Comparison of ENCODE assay signal across 17 cellular contexts in the genomic region with DNA sequence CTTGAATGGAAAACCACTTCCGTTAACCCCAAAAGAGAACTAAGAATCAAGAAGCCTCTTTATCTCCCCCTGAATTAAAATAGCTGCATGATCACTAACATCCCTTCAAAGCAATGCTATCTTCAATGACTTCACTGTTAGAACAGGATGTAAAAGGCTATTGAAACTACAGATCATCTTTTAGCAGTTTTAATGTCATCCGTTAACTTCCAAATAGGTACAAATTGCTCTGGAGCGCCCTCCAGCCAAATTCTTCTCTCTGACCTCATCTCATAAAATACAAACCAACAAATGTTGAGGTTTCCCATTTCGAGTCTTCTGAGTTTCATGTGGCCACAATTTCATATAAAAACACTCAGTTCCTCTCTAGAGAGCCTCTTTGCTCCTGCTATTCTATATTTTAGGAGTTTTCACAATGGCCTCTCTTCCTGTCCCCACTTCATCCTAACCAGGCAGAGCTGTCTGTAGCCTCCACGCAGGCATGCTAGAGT. TPM values are rescaled to one million over a fixed set of nuclear protein-coding genes. Genes with fewer than 3 reads are reported as not detected.
DNase-seq lines count a peak whose midpoint lies in the region; ATAC-seq, FAIRE-seq and TF ChIP-seq lines count a peak whose summit lies in the region.
"Had no signal": no experiment of that assay in that cellular context is flagged by ENCODE, and none has a peak within 500 bp of the region (broad histone marks: within the 10 kb centered on the region; RNA-seq: fewer than 3 reads in every experiment).

No MANE protein-coding gene starts in this region.

- peaks cover 12% of the 10 kb centered on the region for H3K4me1 ChIP-seq in smooth muscle cell (ENCODE audit: low read depth)

- H3K27me3 Mint-ChIP-seq in activated T-cell treated with anti-CD3 and anti-CD28 coated beads, Interleukin-2, amount 50 U/mL, for 72 hours (ENCODE audit: low read depth), result peaks cover 31% of the 10 kb centered on the region
- H3K27me3 Mint-ChIP-seq in activated naive CD8-positive, alpha-beta T cell treated with anti-CD3 and anti-CD28 coated beads, Interleukin-2, amount 50 U/mL, for 24 hours, result peaks cover 19% of the 10 kb centered on the region

- H3F3A ChIP-seq in smooth muscle cell (ENCODE audit: low read depth), result peaks cover 7% of the 10 kb centered on the region

- no peaks in the 10 kb centered on the region for H3K79me2 ChIP-seq in smooth muscle cell (ENCODE audit: low read depth)

- H3K36me3 ChIP-seq in smooth muscle cell (ENCODE audit: low read depth), result no peaks in the 10 kb centered on the region
- H3K36me3 ChIP-seq: cardiac muscle cell had no signal

- H3K4me3 Mint-ChIP-seq in activated T-cell treated with anti-CD3 and anti-CD28 coated beads, Interleukin-2, amount 50 U/mL, for 72 hours, result peak overlapping the region; percentile 13 to 46
- H3K4me3 Mint-ChIP-seq in activated naive CD8-positive, alpha-beta T cell treated with anti-CD3 and anti-CD28 coated beads, Interleukin-2, amount 50 U/mL, for 24 hours, result no peak overlapping the region
- H3K4me3 Mint-ChIP-seq: activated T-helper 1 cell treated with anti-CD3 and anti-CD28 coated beads, Interleukin-12 subunit alpha, Interleukin-12 subunit beta, Interleukin-2, Interleukin-4 antibody, amounts not matched to agents 30 ng/mL and 10 ng/mL and 1 ng/mL, durations not matched to agents 14 hours and 24 hours and 36 hours had no signal

- H3K27ac ChIP-seq in smooth muscle cell (ENCODE audit: low read depth), result peak overlapping the region; percentile 46
- H3K27ac ChIP-seq: A549, cardiac muscle cell, epithelial cell of prostate had no signal

- no peak for FAIRE-seq in D721Med (lab: Jason Lieb, UNC)
- FAIRE-seq: A549 had no signal

- 49% methylated on average over 5 of the region's 5 CpGs for WGBS in smooth muscle cell (ENCODE audit: low lambda C conversion rate)

- no peaks in the 10 kb centered on the region for H3K9me3 Mint-ChIP-seq in activated T-cell treated with anti-CD3 and anti-CD28 coated beads, Interleukin-2, amount 50 U/mL, for 72 hours
- no peaks in the 10 kb centered on the region for H3K9me3 Mint-ChIP-seq in activated naive CD8-positive, alpha-beta T cell treated with anti-CD3 and anti-CD28 coated beads, Interleukin-2, amount 50 U/mL, for 24 hours
- H3K9me3 Mint-ChIP-seq: activated T-helper 1 cell treated with anti-CD3 and anti-CD28 coated beads, Interleukin-12 subunit alpha, Interleukin-12 subunit beta, Interleukin-2, Interleukin-4 antibody, amounts not matched to agents 30 ng/mL and 10 ng/mL and 1 ng/mL, durations not matched to agents 14 hours and 24 hours and 36 hours had no signal

- no peak overlapping the region for H3K9ac ChIP-seq in smooth muscle cell (ENCODE audit: low read depth)

- no peaks in the 10 kb centered on the region for H3K9me3 ChIP-seq in smooth muscle cell (replicated peaks; ENCODE audit: low read depth)
- H3K9me3 ChIP-seq: A549 had no signal

- TF ChIP-seq CTCF in smooth muscle cell (IDR thresholded peaks at IDR 0.05; ENCODE audit: borderline replicate concordance, insufficient read depth, poor library complexity, severe bottlenecking) (no peak), D721Med (IDR thresholded peaks at IDR 0.05; ENCODE audit: insufficient read depth, missing control alignments) (no peak)

- H3K27me3 ChIP-seq in smooth muscle cell (ENCODE audit: low read depth), result no peaks in the 10 kb centered on the region
- H3K27me3 ChIP-seq: cardiac muscle cell had no signal

- H2AFZ ChIP-seq in smooth muscle cell (ENCODE audit: low read depth), result no peak overlapping the region

- H3K4me2 ChIP-seq in smooth muscle cell, result peak overlapping the region; percentile 50
- H3K4me2 ChIP-seq: A549 had no signal

- peak; percentile 35 to 39 for ATAC-seq in activated T-cell treated with anti-CD3 and anti-CD28 coated beads, Interleukin-2, amount 50 U/mL, for 72 hours (replicated peaks in 1 of 2)
- peak; percentile 37 for ATAC-seq in HG03097 (IDR thresholded peaks at IDR 0.05; ENCODE audit: low FRiP score, unreplicated experiment)
- ATAC-seq in activated naive CD8-positive, alpha-beta T cell treated with anti-CD3 and anti-CD28 coated beads, Interleukin-2, amount 50 U/mL, for 24 hours, result peak; percentile 21
- ATAC-seq: A549 had no signal

- H3K36me3 Mint-ChIP-seq in activated T-cell treated with anti-CD3 and anti-CD28 coated beads, Interleukin-2, amount 50 U/mL, for 72 hours (ENCODE audit: insufficient read depth in 2 of 2), result no peaks in the 10 kb centered on the region
- no peaks in the 10 kb centered on the region for H3K36me3 Mint-ChIP-seq in activated naive CD8-positive, alpha-beta T cell treated with anti-CD3 and anti-CD28 coated beads, Interleukin-2, amount 50 U/mL, for 24 hours (ENCODE audit: low read depth)

- no peak overlapping the region for H3K27ac Mint-ChIP-seq in activated T-cell treated with anti-CD3 and anti-CD28 coated beads, Interleukin-2, amount 50 U/mL, for 72 hours
- no peak overlapping the region for H3K27ac Mint-ChIP-seq in activated naive CD8-positive, alpha-beta T cell treated with anti-CD3 and anti-CD28 coated beads, Interleukin-2, amount 50 U/mL, for 24 hours
- H3K27ac Mint-ChIP-seq: activated T-helper 1 cell treated with anti-CD3 and anti-CD28 coated beads, Interleukin-12 subunit alpha, Interleukin-12 subunit beta, Interleukin-2, Interleukin-4 antibody, amounts not matched to agents 30 ng/mL and 10 ng/mL and 1 ng/mL, durations not matched to agents 14 hours and 24 hours and 36 hours had no signal

- peaks cover 49% of the 10 kb centered on the region for H3K4me1 Mint-ChIP-seq in activated T-cell treated with anti-CD3 and anti-CD28 coated beads, Interleukin-2, amount 50 U/mL, for 72 hours (ENCODE audit: low read depth)
- H3K4me1 Mint-ChIP-seq in activated naive CD8-positive, alpha-beta T cell treated with anti-CD3 and anti-CD28 coated beads, Interleukin-2, amount 50 U/mL, for 24 hours, result peaks cover 12% of the 10 kb centered on the region

- H4K20me1 ChIP-seq in smooth muscle cell (ENCODE audit: low read depth), result no peaks in the 10 kb centered on the region

- no peak for DNase-seq in activated T-cell treated with anti-CD3 and anti-CD28 coated beads, Interleukin-2, amount 50 U/mL, for 72 hours
- DNase-seq in activated T-cell treated with anti-CD3 and anti-CD28 coated beads for 4 hours (no peak), smooth muscle cell (lab: John Stamatoyannopoulos, UW; ENCODE audit: unreplicated experiment) (no peak), D721Med (ENCODE audit: insufficient read length, low spot score) (no peak), NCI-H1930 (lab: John Stamatoyannopoulos, UW) (no peak)
- no peak for DNase-seq in activated naive CD8-positive, alpha-beta T cell treated with anti-CD3 and anti-CD28 coated beads, Interleukin-2, amount 50 U/mL, for 24 hours
- DNase-seq in effector CD8-positive, alpha-beta T cell (lab: John Stamatoyannopoulos, UW), result no peak
- DNase-seq: KG1, NCI-H2029 treated with DMSO at 0.1 percent for 48 hours, SW 1271 had no signal

- no peak overlapping the region for H3K4me3 ChIP-seq in smooth muscle cell
- H3K4me3 ChIP-seq: A549, cardiac muscle cell, lung had no signal

RNA-seq across cellular contexts. Expression of gene B4GALT6, which starts 38.0 kb away (rescaled TPM):
- 1 to 10 TPM; 2.8 to 5.0 TPM for total RNA-seq in activated T-cell treated with anti-CD3 and anti-CD28 coated beads, Interleukin-2, amount 50 U/mL, for 72 hours
- total RNA-seq in smooth muscle cell, result 14.4 and 15.1 TPM in 2 replicates
- 1.7 and 4.0 TPM in 2 replicates for polyA plus RNA-seq in smooth muscle cell

RNA-seq across cellular contexts. Expression of gene TTR, which starts 54.7 kb away (rescaled TPM):
- not detected for total RNA-seq in activated T-cell treated with anti-CD3 and anti-CD28 coated beads, Interleukin-2, amount 50 U/mL, for 72 hours
- not detected in 2 replicates for total RNA-seq in smooth muscle cell
- 2.1 and 2.6 TPM in 2 replicates for polyA plus RNA-seq in smooth muscle cell
- total RNA-seq: activated T-helper 1 cell treated with anti-CD3 and anti-CD28 coated beads, Interleukin-12 subunit alpha, Interleukin-12 subunit beta, Interleukin-2, Interleukin-4 antibody, amounts not matched to agents 30 ng/mL and 10 ng/mL and 1 ng/mL, durations not matched to agents 14 hours and 24 hours and 36 hours; omental fat pad had no signal
